ENCODE assay signal across 24 cellular contexts in the genomic region with DNA sequence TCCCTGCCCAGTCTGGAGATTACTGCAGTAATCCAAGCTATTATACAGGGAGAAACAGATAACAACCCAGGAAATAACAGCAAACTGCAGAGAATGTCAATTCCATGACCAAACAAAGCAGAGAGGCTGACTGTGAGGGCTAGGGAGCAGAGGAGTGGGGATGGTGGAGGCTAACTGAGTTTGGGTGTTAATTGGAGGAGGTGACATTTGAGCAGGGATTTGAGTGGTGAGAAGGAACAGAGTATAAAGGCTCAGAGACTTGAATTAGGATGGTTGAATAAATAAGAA. TPM values are rescaled to one million over a fixed set of nuclear protein-coding genes. Genes with fewer than 3 reads are reported as not detected.
"Had no signal": no experiment of that assay in that cellular context is flagged by ENCODE, and none has a peak within 500 bp of the region (broad histone marks: within the 10 kb centered on the region; RNA-seq: fewer than 3 reads in every experiment).

No MANE protein-coding gene starts in this region.

- H3K4me3 Mint-ChIP-seq: activated CD4-positive, alpha-beta T cell treated with anti-CD3 and anti-CD28 coated beads for 36 hours; activated T-helper 17 cell treated with anti-CD3 and anti-CD28 coated beads, Interleukin-2, amount 50 U/mL, for 72 hours; mesothelial cell of epicardium; natural killer cell treated with Interleukin-12 subunit alpha and Interleukin-12 subunit beta and Interleukin-15 and Interleukin-18, amount 100 ng/mL, for 72 hours; stimulated activated memory B cell treated with anti-CD40 and anti-IgM and Interleukin-4, amounts not matched to agents 10 μg/mL and 1 μg/mL and 100 μg/mL, for 72 hours; WTC11 had no signal

- H3K27ac Mint-ChIP-seq: activated CD4-positive, alpha-beta T cell treated with anti-CD3 and anti-CD28 coated beads for 36 hours; activated T-helper 17 cell treated with anti-CD3 and anti-CD28 coated beads, Interleukin-2, amount 50 U/mL, for 72 hours; mesothelial cell of epicardium; stimulated activated memory B cell treated with anti-CD40 and anti-IgM and Interleukin-4, amounts not matched to agents 10 μg/mL and 1 μg/mL and 100 μg/mL, for 72 hours; WTC11 had no signal

- H3K27ac ChIP-seq: foreskin keratinocyte, left lung, testis, vagina had no signal

- H3K4me3 ChIP-seq: left lung, smooth muscle cell, testis, vagina had no signal

- H3K9me3 ChIP-seq: left lung, testis, vagina had no signal

- H3K4me1 Mint-ChIP-seq: stimulated activated memory B cell treated with anti-CD40 and anti-IgM and Interleukin-4, amounts not matched to agents 10 μg/mL and 1 μg/mL and 100 μg/mL, for 72 hours had no signal

- H3K9me3 Mint-ChIP-seq: activated T-helper 17 cell treated with anti-CD3 and anti-CD28 coated beads, Interleukin-2, amount 50 U/mL, for 72 hours; mesothelial cell of epicardium; natural killer cell treated with Interleukin-12 subunit alpha and Interleukin-12 subunit beta and Interleukin-15 and Interleukin-18, amount 100 ng/mL, for 72 hours; stimulated activated memory B cell treated with anti-CD40 and anti-IgM and Interleukin-4, amounts not matched to agents 10 μg/mL and 1 μg/mL and 100 μg/mL, for 72 hours; WTC11 had no signal

- H3K27me3 ChIP-seq: foreskin keratinocyte, left lung, testis, vagina had no signal

- H3K27me3 Mint-ChIP-seq: activated CD4-positive, alpha-beta T cell treated with anti-CD3 and anti-CD28 coated beads for 36 hours; activated T-helper 17 cell treated with anti-CD3 and anti-CD28 coated beads, Interleukin-2, amount 50 U/mL, for 72 hours; natural killer cell treated with Interleukin-12 subunit alpha and Interleukin-12 subunit beta and Interleukin-15 and Interleukin-18, amount 100 ng/mL, for 72 hours; stimulated activated memory B cell treated with anti-CD40 and anti-IgM and Interleukin-4, amounts not matched to agents 10 μg/mL and 1 μg/mL and 100 μg/mL, for 72 hours had no signal

- ATAC-seq: activated CD4-positive, alpha-beta T cell treated with anti-CD3 and anti-CD28 coated beads for 36 hours; activated T-helper 17 cell treated with anti-CD3 and anti-CD28 coated beads, Interleukin-2, amount 50 U/mL, for 72 hours; foreskin keratinocyte; left lung; natural killer cell treated with Interleukin-12 subunit alpha and Interleukin-12 subunit beta and Interleukin-15 and Interleukin-18, amount 100 ng/mL, for 72 hours; sciatic nerve; stimulated activated memory B cell treated with anti-CD40 and anti-IgM and Interleukin-4, amounts not matched to agents 10 μg/mL and 1 μg/mL and 100 μg/mL, for 72 hours; WTC11 had no signal

- H3K4me1 ChIP-seq: testis had no signal

- DNase-seq: activated CD4-positive, alpha-beta T cell treated with anti-CD3 and anti-CD28 coated beads for 36 hours; activated T-cell treated with anti-CD3 and anti-CD28 coated beads, Interleukin-2, amount 50 U/mL, for 1 hour; amygdala; cerebellar nuclear complex; erythroblast; foreskin keratinocyte; kidney glomerular epithelial cell; nucleus accumbens; stimulated activated CD4-positive, alpha-beta T cell treated with anti-CD3 and anti-CD28 coated beads, Interleukin-15, amount 100 ng/mL, for 24 hours; T-helper 9 cell; testis; trophoblast cell had no signal

RNA-seq across cellular contexts. Expression of a gene that starts 6.3 kb away (rescaled TPM):
- total RNA-seq: activated CD4-positive, alpha-beta T cell treated with anti-CD3 and anti-CD28 coated beads for 36 hours; activated T-helper 17 cell treated with anti-CD3 and anti-CD28 coated beads, Interleukin-2, amount 50 U/mL, for 72 hours; foreskin keratinocyte; glomerular endothelial cell; left lung; lung microvascular endothelial cell; mesothelial cell of epicardium; natural killer cell treated with Interleukin-12 subunit alpha and Interleukin-12 subunit beta and Interleukin-15 and Interleukin-18, amount 100 ng/mL, for 72 hours; sciatic nerve; smooth muscle cell; T-helper 1 cell treated with Interleukin-12 subunit alpha and Interleukin-12 subunit beta and Interleukin-4 antibody, amounts not matched to agents 30 ng/mL and 1 ng/mL, for 36 hours; vagina had no signal
- polyA plus RNA-seq: foreskin keratinocyte, smooth muscle cell had no signal
